In genomic region chr2:48993576-48993975, GRCh38 we compare ENCODE assay signal across 15 cellular contexts.
DNase-seq lines count a peak whose midpoint lies in the region; ATAC-seq lines count a peak whose summit lies in the region.
"Had no signal": no experiment of that assay in that cellular context is flagged by ENCODE, and none has a peak within 500 bp of the region (broad histone marks: within the 10 kb centered on the region; RNA-seq: fewer than 3 reads in every experiment).

No MANE protein-coding gene starts in this region.

- H3K4me3 Mint-ChIP-seq in activated CD4-positive, alpha-beta memory T cell treated with anti-CD3 and anti-CD28 coated beads for 36 hours, result no peak overlapping the region
- H3K4me3 Mint-ChIP-seq: activated B cell treated with CpG ODN at 0.5 μM for 24 hours, T-helper 17 cell had no signal

- peak; percentile 56 for ATAC-seq in GM18502 (IDR thresholded peaks at IDR 0.05; ENCODE audit: poor library complexity, unreplicated experiment)
- peak; percentile 57 for ATAC-seq in GM19395 (IDR thresholded peaks at IDR 0.05; ENCODE audit: unreplicated experiment)
- peak; percentile 60 for ATAC-seq in HG02588 (IDR thresholded peaks at IDR 0.05; ENCODE audit: unreplicated experiment)
- peak; percentile 32 for ATAC-seq in HG03175 (IDR thresholded peaks at IDR 0.05; ENCODE audit: unreplicated experiment)
- no peak for ATAC-seq in GM21381 (IDR thresholded peaks at IDR 0.05; ENCODE audit: unreplicated experiment)
- ATAC-seq: left lung, T-helper 17 cell had no signal

- H3K27me3 Mint-ChIP-seq in activated CD4-positive, alpha-beta memory T cell treated with anti-CD3 and anti-CD28 coated beads for 36 hours, result no peaks in the 10 kb centered on the region
- H3K27me3 Mint-ChIP-seq: activated B cell treated with CpG ODN at 0.5 μM for 24 hours, T-helper 17 cell had no signal

- DNase-seq in NCI-H146 (lab: John Stamatoyannopoulos, UW) (no peak), NCI-H146 treated with DMSO at 0.1 percent for 48 hours (lab: John Stamatoyannopoulos, UW; ENCODE audit: unreplicated experiment) (no peak)
- DNase-seq in activated CD4-positive, alpha-beta memory T cell treated with anti-CD3 and anti-CD28 coated beads for 36 hours, result no peak
- DNase-seq: activated B cell treated with CpG ODN at 0.5 μM for 24 hours, left lung, NCI-H1417 treated with DMSO at 0.1 percent for 48 hours, ovary, SHP77 treated with DMSO at 0.1 percent for 48 hours, T-helper 17 cell, transverse colon had no signal

- POLR2A ChIA-PET in activated CD4-positive, alpha-beta memory T cell treated with anti-CD3 and anti-CD28 coated beads for 36 hours (lab: Charles Lee), result no interaction called here

- no peaks in the 10 kb centered on the region for H3K36me3 Mint-ChIP-seq in activated CD4-positive, alpha-beta memory T cell treated with anti-CD3 and anti-CD28 coated beads for 36 hours

- CTCF ChIA-PET in activated CD4-positive, alpha-beta memory T cell treated with anti-CD3 and anti-CD28 coated beads for 36 hours (lab: Charles Lee), result no interaction called here

- H3K27ac Mint-ChIP-seq in activated CD4-positive, alpha-beta memory T cell treated with anti-CD3 and anti-CD28 coated beads for 36 hours, result no peak overlapping the region
- H3K27ac Mint-ChIP-seq: activated B cell treated with CpG ODN at 0.5 μM for 24 hours, T-helper 17 cell had no signal

- H3K9me3 Mint-ChIP-seq in activated CD4-positive, alpha-beta memory T cell treated with anti-CD3 and anti-CD28 coated beads for 36 hours, result no peaks in the 10 kb centered on the region
- H3K9me3 Mint-ChIP-seq: activated B cell treated with CpG ODN at 0.5 μM for 24 hours had no signal

- intact Hi-C loops in activated CD4-positive, alpha-beta memory T cell treated with anti-CD3 and anti-CD28 coated beads for 36 hours (cut with micrococcal nuclease), result no loop called here

- no peaks in the 10 kb centered on the region for H3K4me1 Mint-ChIP-seq in activated CD4-positive, alpha-beta memory T cell treated with anti-CD3 and anti-CD28 coated beads for 36 hours (ENCODE audit: low read depth)
- H3K4me1 Mint-ChIP-seq: T-helper 17 cell had no signal
